ENCODE assay signal across 9 cellular contexts in genomic region chrX:45801554-45801953, GRCh38.
DNase-seq lines count a peak whose midpoint lies in the region; ATAC-seq and TF ChIP-seq lines count a peak whose summit lies in the region.
"Had no signal": no experiment of that assay in that cellular context is flagged by ENCODE, and none has a peak within 500 bp of the region (broad histone marks: within the 10 kb centered on the region; RNA-seq: fewer than 3 reads in every experiment).

No MANE protein-coding gene starts in this region.

- H3K36me3 ChIP-seq in RWPE2 (ENCODE audit: low read depth): peaks cover 40% of the 10 kb centered on the region
- H3K36me3 ChIP-seq: BLaER1 had no signal

- DNase-seq in NCI-H1092 treated with DMSO at 0.1 percent for 48 hours (lab: John Stamatoyannopoulos, UW): peak; percentile 5
- DNase-seq in NCI-H1092 (lab: John Stamatoyannopoulos, UW): no peak
- DNase-seq in RWPE2 (ENCODE audit: low spot score): no peak
- DNase-seq in fibroblast of gingiva (ENCODE audit: low read depth): peak; percentile 35
- DNase-seq in T-helper 9 cell: no peak
- DNase-seq in globus pallidus (ENCODE audit: low spot score): no peak
- DNase-seq in GM19240 (ENCODE audit: insufficient read length, low spot score): no peak

- H3K4me1 ChIP-seq in RWPE2 (ENCODE audit: insufficient read depth, poor library complexity, severe bottlenecking): peaks cover 43% of the 10 kb centered on the region

- ATAC-seq in HG03159 (IDR thresholded peaks at IDR 0.05; ENCODE audit: unreplicated experiment) (peak; percentile 66), RWPE2 (ENCODE audit: low read depth) (peak; percentile 59)

- H3K27ac ChIP-seq in RWPE2 (ENCODE audit: poor library complexity, severe bottlenecking): peak overlapping the region; percentile 88
- H3K27ac ChIP-seq: BLaER1 had no signal

- no peaks in the 10 kb centered on the region for H3K27me3 ChIP-seq in RWPE2 (ENCODE audit: insufficient read depth, poor library complexity, severe bottlenecking)
- H3K27me3 ChIP-seq: BLaER1 had no signal

- H3K4me3 ChIP-seq in RWPE2 (ENCODE audit: severe bottlenecking): no peak overlapping the region
- H3K4me3 ChIP-seq: BLaER1 had no signal

- TF ChIP-seq CTCF in RWPE2 (IDR thresholded peaks at IDR 0.05; ENCODE audit: poor library complexity, severe bottlenecking): peak; percentile 56

- H3K9me3 ChIP-seq in RWPE2 (ENCODE audit: severe bottlenecking): no peaks in the 10 kb centered on the region
- H3K9me3 ChIP-seq: BLaER1 had no signal

Comparison
In these comparisons a context has a peak if more than half of its experiments do, and no peak if none do; other contexts are left out.
1. DNase-seq: peak in NCI-H1092 treated with DMSO at 0.1 percent for 48 hours (single experiment) and fibroblast of gingiva (single experiment); none in NCI-H1092 (single experiment), RWPE2 (single experiment), T-helper 9 cell (single experiment), globus pallidus (single experiment) and GM19240 (single experiment).